17 cellular contexts compared by ENCODE assay signal in the genomic region with DNA sequence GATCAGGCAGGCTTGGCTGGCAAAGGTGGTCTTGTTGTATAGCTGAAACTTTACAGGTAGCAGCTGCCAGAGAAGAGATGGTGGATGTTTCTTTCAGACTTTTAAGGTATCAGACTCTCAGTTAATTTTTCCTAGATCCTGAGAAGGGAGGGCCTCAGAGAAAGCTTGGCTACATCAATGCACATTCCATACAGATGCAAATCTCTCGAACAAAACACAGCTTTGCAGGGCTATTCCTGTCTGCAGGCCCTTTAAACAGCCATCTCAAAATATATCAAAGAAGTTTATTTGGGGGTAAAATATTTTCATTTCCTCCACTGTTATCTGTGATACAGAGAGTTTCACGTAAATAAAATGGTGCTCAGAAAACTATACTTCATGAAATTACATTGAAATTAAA.
DNase-seq lines count a peak whose midpoint lies in the region; ATAC-seq and TF ChIP-seq lines count a peak whose summit lies in the region.
"Had no signal": no experiment of that assay in that cellular context is flagged by ENCODE, and none has a peak within 500 bp of the region (broad histone marks: within the 10 kb centered on the region; RNA-seq: fewer than 3 reads in every experiment).

No MANE protein-coding gene starts in this region.

- no peak overlapping the region for H2BK5ac ChIP-seq in H9 (ENCODE audit: insufficient read length, low read length)

- H3K9me2 ChIP-seq in PC-3 (replicated peaks; ENCODE audit: low read length): no peaks in the 10 kb centered on the region

- peaks cover 9% of the 10 kb centered on the region for H3K4me1 ChIP-seq in H9 (ENCODE audit: insufficient read depth, low read length)
- no peaks in the 10 kb centered on the region for H3K4me1 ChIP-seq in PC-3 (ENCODE audit: insufficient read depth, low read length)
- peaks cover 3% of the 10 kb centered on the region; the same call in 1 of the 2 replicates for H3K4me1 ChIP-seq in iPS DF 6.9 (ENCODE audit: control insufficient read depth, insufficient read depth, low read length)
- H3K4me1 ChIP-seq in neuron (ENCODE audit: insufficient read depth, low read length): peaks cover 13% of the 10 kb centered on the region
- H3K4me1 ChIP-seq: SJCRH30 had no signal

- no peak overlapping the region for H3K18ac ChIP-seq in H9 (ENCODE audit: insufficient read length, low read depth, low read length)

- no peaks in the 10 kb centered on the region for H3K9me3 ChIP-seq in H9 (ENCODE audit: control insufficient read depth, low read depth, low read length)
- H3K9me3 ChIP-seq in PC-3 (ENCODE audit: low read length): no peaks in the 10 kb centered on the region
- H3K9me3 ChIP-seq in iPS DF 6.9 (ENCODE audit: control insufficient read depth, insufficient read depth, low read length): no peaks in the 10 kb centered on the region
- no peaks in the 10 kb centered on the region for H3K9me3 ChIP-seq in neuron (ENCODE audit: low read length)
- H3K9me3 ChIP-seq: SJCRH30 had no signal

- no peaks in the 10 kb centered on the region for H3K79me1 ChIP-seq in H9 (ENCODE audit: insufficient read depth, low read depth, low read length, poor library complexity, severe bottlenecking)

- POLR2A ChIA-PET in PC-3 (lab: Charles Lee; ENCODE audit: unreplicated experiment): no interaction called here

- no peaks in the 10 kb centered on the region for H3K79me2 ChIP-seq in H9 (ENCODE audit: insufficient read depth, low read length)
- H3K79me2 ChIP-seq in PC-3 (ENCODE audit: low read length): no peaks in the 10 kb centered on the region

- H3K9ac ChIP-seq in H9 (ENCODE audit: extremely low read depth, insufficient read length, low read length) (no peak overlapping the region), PC-3 (ENCODE audit: low read length) (no peak overlapping the region)

- H3K9me3 Mint-ChIP-seq in H9: no peaks in the 10 kb centered on the region
- H3K9me3 Mint-ChIP-seq in activated naive CD8-positive, alpha-beta T cell treated with anti-CD3 and anti-CD28 coated beads, Interleukin-2, amount 50 U/mL, for 24 hours: no peaks in the 10 kb centered on the region

- H3K14ac ChIP-seq in H9 (ENCODE audit: insufficient read depth, low read length): no peak overlapping the region

- intact Hi-C loops in PC-3 (cut with micrococcal nuclease): no loop called here

- H3K4me2 ChIP-seq in H9 (ENCODE audit: insufficient read depth, insufficient read length, low read length) (peak overlapping the region; percentile 76), PC-3 (ENCODE audit: low read length) (no peak overlapping the region)

- no CpG with 5 or more reads among the region's 2 CpGs for WGBS in H9 (ENCODE audit: extremely low coverage, insufficient read length, low lambda C conversion rate)
- no CpG with 5 or more reads among the region's 2 CpGs for WGBS in iPS DF 6.9 (ENCODE audit: insufficient coverage, insufficient read length)

- CTCF ChIA-PET in PC-3 (lab: Charles Lee): no interaction called here

- peaks cover 45 to 59% of the 10 kb centered on the region in 2 experiments for H3K4me1 Mint-ChIP-seq in H9
- H3K4me1 Mint-ChIP-seq in activated naive CD8-positive, alpha-beta T cell treated with anti-CD3 and anti-CD28 coated beads, Interleukin-2, amount 50 U/mL, for 24 hours: no peaks in the 10 kb centered on the region
- H3K4me1 Mint-ChIP-seq: B cell had no signal

- H2AFZ ChIP-seq in H9 (ENCODE audit: low read length) (no peak overlapping the region), PC-3 (ENCODE audit: low read length) (0 out of 2 replicates have a peak overlapping the region, but pooled peaks have one; percentile 1), neuron (ENCODE audit: low read depth, low read length) (peak overlapping the region; percentile 73)

- no peak overlapping the region for H2BK15ac ChIP-seq in H9 (ENCODE audit: low read depth, low read length)

- H3K56ac ChIP-seq in H9 (ENCODE audit: insufficient read length, low read depth, low read length): no peak overlapping the region

- H3K4me3 ChIP-seq in PC-3 (ENCODE audit: low read length) (no peak overlapping the region), iPS DF 6.9 (ENCODE audit: low read length) (no peak overlapping the region), neuron (ENCODE audit: low read length) (no peak overlapping the region)
- H3K4me3 ChIP-seq: SJCRH30 had no signal

- H4K5ac ChIP-seq in H9 (ENCODE audit: insufficient read length, low read depth, low read length): no peak overlapping the region

- no peaks in the 10 kb centered on the region for H3F3A ChIP-seq in PC-3 (ENCODE audit: low read length, unreplicated experiment)

- H3K27me3 ChIP-seq in H9 (ENCODE audit: insufficient read depth, low read length): no peaks in the 10 kb centered on the region
- no peaks in the 10 kb centered on the region for H3K27me3 ChIP-seq in PC-3 (ENCODE audit: low read length)
- no peaks in the 10 kb centered on the region for H3K27me3 ChIP-seq in iPS DF 6.9 (ENCODE audit: control insufficient read depth, insufficient read depth, low read length)
- no peaks in the 10 kb centered on the region for H3K27me3 ChIP-seq in neuron (ENCODE audit: insufficient read depth, low read length)
- H3K27me3 ChIP-seq: SJCRH30 had no signal

- H3K23me2 ChIP-seq in H9 (ENCODE audit: insufficient read length, low read depth, low read length, poor library complexity, severe bottlenecking): no peaks in the 10 kb centered on the region

- no peak overlapping the region for H2AK5ac ChIP-seq in H9 (ENCODE audit: insufficient read length, low read length)

- peak overlapping the region; percentile 98 for H2BK20ac ChIP-seq in H9 (ENCODE audit: low read depth, low read length, poor library complexity, severe bottlenecking)

- H3K27me3 Mint-ChIP-seq in H9 (ENCODE audit: low read depth): no peaks in the 10 kb centered on the region
- no peaks in the 10 kb centered on the region for H3K27me3 Mint-ChIP-seq in activated naive CD8-positive, alpha-beta T cell treated with anti-CD3 and anti-CD28 coated beads, Interleukin-2, amount 50 U/mL, for 24 hours
- H3K27me3 Mint-ChIP-seq: B cell had no signal

- TF ChIP-seq CTCF in H9 (conservative IDR thresholded peaks at IDR 0.05): no peak
- no peak for TF ChIP-seq CTCF in PC-3 (conservative IDR thresholded peaks at IDR 0.05; ENCODE audit: low read depth, low read length)

- H3K4me3 Mint-ChIP-seq in H9: peak overlapping the region; percentile 27 to 44; a peak in 4 of 5 replicates
- H3K4me3 Mint-ChIP-seq in activated naive CD8-positive, alpha-beta T cell treated with anti-CD3 and anti-CD28 coated beads, Interleukin-2, amount 50 U/mL, for 24 hours: no peak overlapping the region
- H3K4me3 Mint-ChIP-seq: B cell had no signal

- no peaks in the 10 kb centered on the region for H4K20me1 ChIP-seq in H9 (ENCODE audit: control insufficient read depth, insufficient read depth, insufficient read length)
- no peaks in the 10 kb centered on the region for H4K20me1 ChIP-seq in PC-3 (ENCODE audit: low read length)

- DNase-seq in H9 (no peak), PC-3 (no peak), iPS DF 6.9 (ENCODE audit: low read depth, low spot score) (peak; percentile 16), NCI-H1694 treated with DMSO at 0.1 percent for 48 hours (lab: John Stamatoyannopoulos, UW) (no peak)
- no peak for DNase-seq in activated naive CD8-positive, alpha-beta T cell treated with anti-CD3 and anti-CD28 coated beads, Interleukin-2, amount 50 U/mL, for 24 hours
- DNase-seq: EL; HCEC 1CT; Karpas-422; MV-4-11; NCI-H1694; NCI-H2081 treated with DMSO at 0.1 percent for 48 hours; NK-92 treated with Interleukin-12 subunit alpha and Interleukin-12 subunit beta, amount 100 ng/mL, for 24 hours; SJCRH30 had no signal

- ATAC-seq in PC-3: no peak
- ATAC-seq in activated naive CD8-positive, alpha-beta T cell treated with anti-CD3 and anti-CD28 coated beads, Interleukin-2, amount 50 U/mL, for 24 hours: no peak
- ATAC-seq in GM19395 (IDR thresholded peaks at IDR 0.05; ENCODE audit: unreplicated experiment): no peak
- ATAC-seq in GM21423 (IDR thresholded peaks at IDR 0.05; ENCODE audit: unreplicated experiment): no peak

- H2BK120ac ChIP-seq in H9 (ENCODE audit: low read depth, low read length, poor library complexity, severe bottlenecking): no peak overlapping the region

- peaks cover 0 to 5% (median 0%) of the 10 kb centered on the region in 3 experiments; a peak in 2 of 7 replicates for H3K36me3 Mint-ChIP-seq in H9 (ENCODE audit: insufficient read depth in 1 of 3, low read depth in 3 of 3)
- H3K36me3 Mint-ChIP-seq in activated naive CD8-positive, alpha-beta T cell treated with anti-CD3 and anti-CD28 coated beads, Interleukin-2, amount 50 U/mL, for 24 hours (ENCODE audit: low read depth): no peaks in the 10 kb centered on the region

- no TSS peak for BruUV-seq in PC-3 (replicated peaks; lab: Mats Ljungman, UMichigan)

- H4K8ac ChIP-seq in H9 (replicated peaks; ENCODE audit: insufficient read length, low read depth, low read length): no peak overlapping the region

- H3K36me3 ChIP-seq in PC-3 (ENCODE audit: low read depth, low read length): no peaks in the 10 kb centered on the region
- no peaks in the 10 kb centered on the region for H3K36me3 ChIP-seq in iPS DF 6.9 (ENCODE audit: control insufficient read depth, insufficient read depth, low read length)
- no peaks in the 10 kb centered on the region for H3K36me3 ChIP-seq in neuron (ENCODE audit: insufficient read depth, low read length)
- H3K36me3 ChIP-seq: SJCRH30 had no signal

- H3K4ac ChIP-seq in H9 (ENCODE audit: low read depth, low read length): no peak overlapping the region

- peak overlapping the region; percentile 94 to 98 (median 96) for H3K27ac Mint-ChIP-seq in H9
- H3K27ac Mint-ChIP-seq in activated naive CD8-positive, alpha-beta T cell treated with anti-CD3 and anti-CD28 coated beads, Interleukin-2, amount 50 U/mL, for 24 hours: no peak overlapping the region
- H3K27ac Mint-ChIP-seq: B cell had no signal

- H4K91ac ChIP-seq in H9 (ENCODE audit: insufficient read length, low read depth, low read length): no peak overlapping the region

- no peak overlapping the region for H3K23ac ChIP-seq in H9 (ENCODE audit: insufficient read length, low read depth, low read length)

- no peak overlapping the region for H2BK12ac ChIP-seq in H9 (ENCODE audit: insufficient read length, low read depth, low read length)

- H3K27ac ChIP-seq in H9 (ENCODE audit: insufficient read length, low read depth, low read length): peak overlapping the region; percentile 74
- H3K27ac ChIP-seq in PC-3 (ENCODE audit: low read length): no peak overlapping the region
- no peak overlapping the region for H3K27ac ChIP-seq in iPS DF 6.9 (ENCODE audit: low read length)
- H3K27ac ChIP-seq: SJCRH30 had no signal

- H3T11ph ChIP-seq in H9 (ENCODE audit: low read length): no peak overlapping the region
